12 cellular contexts compared by ENCODE assay signal in the genomic region with DNA sequence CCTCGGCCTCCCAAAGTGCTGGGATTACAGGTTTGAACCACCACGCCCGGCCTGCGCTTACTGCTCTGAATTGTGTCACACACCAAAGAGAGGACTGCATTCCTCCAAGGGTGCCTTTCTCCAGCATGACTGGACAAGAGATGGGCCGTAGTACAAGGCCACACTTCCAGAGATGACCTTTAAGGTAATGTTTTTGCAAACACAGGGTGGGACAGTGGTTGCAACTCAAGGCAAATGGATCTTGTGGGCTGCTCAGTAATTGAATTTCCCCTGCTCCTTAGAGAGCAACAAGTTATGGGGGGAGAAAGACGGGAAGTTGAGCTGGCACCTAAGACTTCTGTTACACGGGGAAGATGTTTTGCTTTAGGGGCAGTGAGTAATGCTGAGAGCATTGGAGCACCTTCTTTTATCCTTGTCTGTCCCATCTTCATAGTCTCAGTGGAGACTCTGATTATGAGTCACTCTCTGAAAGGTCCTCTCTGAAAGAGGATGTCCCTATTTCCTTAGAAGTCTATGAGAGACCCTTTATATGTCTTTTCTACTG.
DNase-seq lines count a peak whose midpoint lies in the region; ATAC-seq and TF ChIP-seq lines count a peak whose summit lies in the region.
"Had no signal": no experiment of that assay in that cellular context is flagged by ENCODE, and none has a peak within 500 bp of the region (broad histone marks: within the 10 kb centered on the region; RNA-seq: fewer than 3 reads in every experiment).

No MANE protein-coding gene starts in this region.

- no peaks in the 10 kb centered on the region for H3K36me3 ChIP-seq in gastrocnemius medialis
- H3K36me3 ChIP-seq: BLaER1, MG63 had no signal

- no peaks in the 10 kb centered on the region for H3K9me3 ChIP-seq in gastrocnemius medialis
- H3K9me3 ChIP-seq: BLaER1 had no signal

- H3K27ac ChIP-seq in gastrocnemius medialis: no peak overlapping the region
- H3K27ac ChIP-seq: BLaER1, psoas muscle had no signal

- no peak for ATAC-seq in gastrocnemius medialis
- no peak for ATAC-seq in activated CD4-positive, CD25-positive, alpha-beta regulatory T cell treated with anti-CD3 and anti-CD28 coated beads, Interleukin-2, amount 50 U/mL, for 24 hours
- ATAC-seq: activated CD8-positive, alpha-beta T cell treated with anti-CD3 and anti-CD28 coated beads for 36 hours had no signal

- H3K4me3 ChIP-seq in astrocyte of the spinal cord (ENCODE audit: low read depth, low read length) (no peak overlapping the region), gastrocnemius medialis (no peak overlapping the region)
- H3K4me3 ChIP-seq: BLaER1, MG63, psoas muscle had no signal

- no peak for TF ChIP-seq POLR2A in gastrocnemius medialis (IDR thresholded peaks at IDR 0.05)

- DNase-seq in AG20443 (ENCODE audit: low spot score) (peak; percentile 32), HT1080 (ENCODE audit: low read depth) (peak; percentile 96), astrocyte of the spinal cord (ENCODE audit: low read depth, low spot score) (peak; percentile 57), islet precursor cell (peak; percentile 86), mesenteric fat pad (ENCODE audit: low spot score) (no peak), gastrocnemius medialis (no peak), cerebellar cortex (ENCODE audit: low spot score) (no peak)
- DNase-seq: activated CD8-positive, alpha-beta T cell treated with anti-CD3 and anti-CD28 coated beads for 36 hours; MG63 had no signal

- TF ChIP-seq CTCF in astrocyte of the spinal cord (IDR thresholded peaks at IDR 0.05; ENCODE audit: low read depth, low read length) (no peak), gastrocnemius medialis (IDR thresholded peaks at IDR 0.05 in 4 of 5, conservative IDR thresholded peaks at IDR 0.05 in 1 of 5) (no peak)

- H3K4me1 ChIP-seq in gastrocnemius medialis: no peaks in the 10 kb centered on the region
- H3K4me1 ChIP-seq: BLaER1, psoas muscle had no signal

- intact Hi-C loops in gastrocnemius medialis (cut with DNase I; ENCODE audit: low total_unique reads): no loop called here

- no peaks in the 10 kb centered on the region for H3K27me3 ChIP-seq in gastrocnemius medialis
- H3K27me3 ChIP-seq: BLaER1, MG63 had no signal

- in situ Hi-C loops in astrocyte of the spinal cord (cut with HindIII; ENCODE audit: low sequenced_read_pairs): no loop called here
- in situ Hi-C loops in gastrocnemius medialis (cut with MboI; ENCODE audit: low sequenced_read_pairs in 4 of 4): no loop called here

Comparison
In these comparisons a context has a peak if more than half of its experiments do, and no peak if none do; other contexts are left out.
1. DNase-seq: peak in AG20443 (single experiment), HT1080 (single experiment), astrocyte of the spinal cord (single experiment) and islet precursor cell (single experiment); none in mesenteric fat pad (single experiment), gastrocnemius medialis (0 of 2) and cerebellar cortex (single experiment).